ENCODE assay signal across 8 cellular contexts in the genomic region with DNA sequence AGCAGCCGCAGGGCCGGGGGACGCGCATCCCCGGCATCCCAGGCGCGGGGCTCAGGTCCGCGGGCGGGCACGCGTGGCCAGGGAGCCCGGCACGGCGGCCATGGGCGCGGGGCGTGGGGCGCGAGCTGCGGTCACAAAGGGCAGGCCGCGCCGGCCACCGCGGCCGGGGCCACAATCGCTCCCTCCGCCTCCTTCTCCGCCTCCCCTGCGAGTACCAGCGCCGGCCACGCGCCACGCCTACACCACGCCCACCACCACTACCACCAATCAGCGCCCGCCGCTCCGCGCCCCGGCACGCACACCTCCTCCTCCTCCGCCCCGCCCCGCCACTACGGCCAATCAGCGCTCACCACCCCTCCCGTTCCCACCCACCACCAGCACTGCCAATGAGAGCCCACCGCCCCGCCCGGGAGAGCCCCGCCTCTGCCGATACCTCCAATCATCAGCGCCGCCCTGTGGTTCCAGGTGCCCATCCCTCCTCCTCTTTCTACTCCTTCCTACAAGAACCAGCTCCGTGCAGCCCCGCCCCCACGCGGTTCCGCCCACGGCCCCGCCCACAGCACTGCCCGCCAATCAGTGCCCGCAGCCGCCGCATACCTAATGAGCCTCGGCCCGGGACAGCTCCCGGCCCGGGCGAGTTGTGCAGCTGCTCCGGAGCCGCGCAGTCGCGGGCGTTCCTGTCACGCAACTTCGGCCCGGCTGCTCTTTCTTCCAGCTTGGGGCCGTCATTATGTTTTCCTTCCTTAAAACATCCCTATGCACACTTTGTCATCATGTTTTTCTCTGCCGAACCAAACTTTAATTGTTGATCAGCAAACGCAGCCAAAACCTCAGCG. TPM values are rescaled to one million over a fixed set of nuclear protein-coding genes. Genes with fewer than 3 reads are reported as not detected.
DNase-seq lines count a peak whose midpoint lies in the region; ATAC-seq and TF ChIP-seq lines count a peak whose summit lies in the region.

A gene (minus strand): TSS at position 213 of the 836 bp plus-strand sequence. CDS start 232 bp downstream, outside the sequence.

- no peak for TF ChIP-seq EP300 in suprapubic skin (IDR thresholded peaks at IDR 0.05)

- ATAC-seq in HG02588 (IDR thresholded peaks at IDR 0.05; ENCODE audit: unreplicated experiment): peak; percentile 84
- peak; percentile 88 for ATAC-seq in SK-N-SH treated with all-trans-retinoic acid at 6 μM for 48 hours

- POLR2A ChIA-PET in GM10248 (lab: Yijun Ruan, JAX): interaction anchor here (0.7 kb wide), 2 partner anchors 75 to 575 kb away, joined by 3 to 6 read pairs; no protein-coding TSS in a partner anchor

- peaks cover 7% of the 10 kb centered on the region for H3K27me3 ChIP-seq in suprapubic skin

- H3K27ac ChIP-seq in suprapubic skin: peak within 1 kb of the TSS; percentile 93

- TF ChIP-seq POLR2A in suprapubic skin (IDR thresholded peaks at IDR 0.05): peak; percentile 70 to 90

- peak within 1 kb of the TSS; percentile 94 for H3K4me3 Mint-ChIP-seq in activated naive CD8-positive, alpha-beta T cell

- no peaks in the 10 kb centered on the region for H3K36me3 Mint-ChIP-seq in activated naive CD8-positive, alpha-beta T cell

- TF ChIP-seq CTCF in GM10248 (IDR thresholded peaks at IDR 0.05; ENCODE audit: control extremely low read depth, extremely low read depth, low read depth, missing control alignments): no peak
- no peak for TF ChIP-seq CTCF in suprapubic skin (IDR thresholded peaks at IDR 0.05)

- DNase-seq in GM10248 (ENCODE audit: extremely low spot score) (peak; percentile 99), NCI-H1048 (lab: John Stamatoyannopoulos, UW) (peak; percentile 97), glomerular endothelial cell (ENCODE audit: extremely low read depth, low read depth, low spot score) (no peak), occipital lobe (lab: John Stamatoyannopoulos, UW) (peak; percentile 100), suprapubic skin (ENCODE audit: low spot score in 2 of 2) (peak; percentile 100)

- H3K36me3 ChIP-seq in suprapubic skin: no peaks in the 10 kb centered on the region

- H3K27ac Mint-ChIP-seq in activated naive CD8-positive, alpha-beta T cell: peak within 1 kb of the TSS; percentile 76

- H3K9me3 ChIP-seq in suprapubic skin: no peaks in the 10 kb centered on the region

- peaks cover 6% of the 10 kb centered on the region for H3K27me3 Mint-ChIP-seq in activated naive CD8-positive, alpha-beta T cell

- peaks cover 14% of the 10 kb centered on the region for H3K4me1 Mint-ChIP-seq in activated naive CD8-positive, alpha-beta T cell (ENCODE audit: low read depth)

- CTCF ChIA-PET in GM10248 (lab: Yijun Ruan, JAX): interaction anchor here (1.1 to 1.3 kb wide), 5 partner anchors 10 to 24 kb away, joined by 3 to 5 read pairs (median 3); no protein-coding TSS in a partner anchor

- H3K9me3 Mint-ChIP-seq in activated naive CD8-positive, alpha-beta T cell (ENCODE audit: low read depth): no peaks in the 10 kb centered on the region

- WGBS in suprapubic skin: 1% methylated on average over 33 of the region's 86 CpGs

- H3K4me1 ChIP-seq in suprapubic skin: peaks cover 31% of the 10 kb centered on the region

- peak within 1 kb of the TSS; percentile 88 for H3K4me3 ChIP-seq in suprapubic skin

TF ChIP-seq in SK-N-SH treated with all-trans-retinoic acid at 6 μM for 48 hours, 23 proteins besides CTCF, POLR2A, EP300 and RAD21:
- TF ChIP-seq SNAI2 (CRISPR knock-in tag; IDR thresholded peaks at IDR 0.05) (0 out of 2 replicates have a peak, but pooled peaks have one; percentile 33), ZFP30 (CRISPR knock-in tag; IDR thresholded peaks at IDR 0.05) (no peak)

RNA-seq across cellular contexts. Expression of the gene that starts here (rescaled TPM):
- 102 and 249 TPM in 2 replicates for total RNA-seq in glomerular endothelial cell
- total RNA-seq in occipital lobe: 18.4 TPM
- 10 to 100 TPM; 24.2 to 38.5 (median 32.3) TPM for total RNA-seq in suprapubic skin
